Comparison of ENCODE assay signal across 12 cellular contexts in the genomic region with DNA sequence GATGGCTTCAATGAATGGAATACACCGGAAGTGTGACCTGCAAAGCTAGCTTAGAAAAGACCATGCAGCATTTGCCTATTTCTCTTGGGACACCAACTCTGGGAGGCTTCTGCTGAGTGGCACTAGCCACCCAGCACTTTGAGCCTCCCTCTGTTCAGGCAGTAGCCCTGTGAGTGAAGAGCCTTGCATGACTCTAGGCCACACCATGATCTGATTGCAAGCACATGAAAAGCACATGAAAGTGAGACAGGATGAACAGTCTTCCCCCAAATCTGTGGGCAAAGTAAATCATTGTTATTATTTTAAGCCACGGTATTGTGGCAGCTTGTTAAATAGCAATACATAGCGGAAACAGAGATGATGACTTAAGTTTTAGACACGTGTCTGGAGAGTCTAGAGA. TPM values are rescaled to one million over a fixed set of nuclear protein-coding genes. Genes with fewer than 3 reads are reported as not detected.
DNase-seq lines count a peak whose midpoint lies in the region; ATAC-seq and TF ChIP-seq lines count a peak whose summit lies in the region.
"Had no signal": no experiment of that assay in that cellular context is flagged by ENCODE, and none has a peak within 500 bp of the region (broad histone marks: within the 10 kb centered on the region; RNA-seq: fewer than 3 reads in every experiment).

No MANE protein-coding gene starts in this region.

- no peak for DNase-seq in NCI-H1694 (lab: John Stamatoyannopoulos, UW)
- no peak for DNase-seq in glomerular visceral epithelial cell (ENCODE audit: extremely low spot score)
- no peak for DNase-seq in NCI-H1105 treated with DMSO at 0.1 percent for 48 hours (lab: John Stamatoyannopoulos, UW)
- DNase-seq in SK-N-DZ (ENCODE audit: low spot score), result no peak
- DNase-seq: NCI-H1694 treated with DMSO at 0.1 percent for 48 hours, tibial artery had no signal

- no peaks in the 10 kb centered on the region for H3K27me3 ChIP-seq in duodenal mucosa (ENCODE audit: control insufficient read depth in 1 of 2, insufficient read depth in 2 of 2, low read length in 2 of 2)
- H3K27me3 ChIP-seq: ascending aorta, tibial artery had no signal

- H3K27ac ChIP-seq in KOPT-K1 (ENCODE audit: low read depth, low read length, poor library complexity, severe bottlenecking), result peak overlapping the region; percentile 99
- H3K27ac ChIP-seq in duodenal mucosa (ENCODE audit: low read depth, low read length), result no peak overlapping the region
- H3K27ac ChIP-seq: ascending aorta, tibial artery had no signal

- H3K4me1 ChIP-seq in duodenal mucosa (ENCODE audit: control insufficient read depth in 1 of 2, insufficient read depth in 2 of 2, low read length in 2 of 2), result peaks cover 0 to 25% of the 10 kb centered on the region in 2 donors
- H3K4me1 ChIP-seq: ascending aorta, tibial artery had no signal

- peak; percentile 57 for ATAC-seq in GM19452 (IDR thresholded peaks at IDR 0.05; ENCODE audit: unreplicated experiment)

- no peak overlapping the region for H3K9ac ChIP-seq in duodenal mucosa (ENCODE audit: low read depth in 1 of 2, low read length in 2 of 2)

- H3K4me3 ChIP-seq in GM12875 (ENCODE audit: low read depth, low read length) (peak overlapping the region; percentile 70), duodenal mucosa (ENCODE audit: low read depth in 1 of 2, low read length in 2 of 2) (peak overlapping the region; percentile 24 to 61)
- H3K4me3 ChIP-seq: ascending aorta, tibial artery had no signal

- H3K36me3 ChIP-seq in KOPT-K1 (ENCODE audit: insufficient read depth, low read length) (peaks cover 23% of the 10 kb centered on the region), duodenal mucosa (ENCODE audit: control insufficient read depth in 1 of 2, insufficient read depth in 2 of 2, low read length in 2 of 2) (no peaks in the 10 kb centered on the region)
- H3K36me3 ChIP-seq: ascending aorta, tibial artery had no signal

- TF ChIP-seq CTCF in GM12875 (IDR thresholded peaks at IDR 0.05; ENCODE audit: borderline replicate concordance, insufficient read depth, low read depth, low read length), result no peak

- H3K9me3 ChIP-seq in KOPT-K1 (ENCODE audit: insufficient read depth, low read length, poor library complexity, severe bottlenecking) (no peaks in the 10 kb centered on the region), duodenal mucosa (ENCODE audit: control insufficient read depth in 1 of 2, low read length in 2 of 2) (no peaks in the 10 kb centered on the region)
- H3K9me3 ChIP-seq: ascending aorta, tibial artery had no signal

RNA-seq across cellular contexts. Expression of a gene that starts 2.8 kb away (rescaled TPM):
- polyA plus RNA-seq in SK-N-DZ (2014; cell fraction: cytosol; rRNA removed), result not detected in 2 replicates
- not detected in 2 replicates for polyA plus RNA-seq in SK-N-DZ (2014; cell fraction: nucleus; rRNA removed)
- polyA plus RNA-seq: fibroblast of lung had no signal

RNA-seq across cellular contexts. Expression of a gene that starts 30.2 kb away (rescaled TPM):
- polyA plus RNA-seq in SK-N-DZ (2014; cell fraction: cytosol; rRNA removed), result not detected in 2 replicates
- not detected in 2 replicates for polyA plus RNA-seq in SK-N-DZ (2014; cell fraction: nucleus; rRNA removed)
- polyA plus RNA-seq: fibroblast of lung had no signal
